Comparison of ENCODE assay signal across 13 cellular contexts in genomic region chr16:68200120-68200783, GRCh38. TPM values are rescaled to one million over a fixed set of nuclear protein-coding genes. Genes with fewer than 3 reads are reported as not detected.
DNase-seq lines count a peak whose midpoint lies in the region; ATAC-seq and TF ChIP-seq lines count a peak whose summit lies in the region.
"Had no signal": no experiment of that assay in that cellular context is flagged by ENCODE, and none has a peak within 500 bp of the region (broad histone marks: within the 10 kb centered on the region; RNA-seq: fewer than 3 reads in every experiment).

No MANE protein-coding gene starts in this region.

- no peaks in the 10 kb centered on the region for H3K9me3 ChIP-seq in T-helper 17 cell (ENCODE audit: control insufficient read depth, low read length, poor library complexity, severe bottlenecking)
- H3K9me3 ChIP-seq: heart left ventricle had no signal

- peak overlapping the region; percentile 13 for H3K27ac Mint-ChIP-seq in activated T-cell treated with anti-CD3 and anti-CD28 coated beads, Interleukin-2, amount 50 U/mL, for 72 hours
- peak overlapping the region; percentile 86 for H3K27ac Mint-ChIP-seq in T-helper 17 cell
- H3K27ac Mint-ChIP-seq in stimulated activated naive CD8-positive, alpha-beta T cell treated with anti-CD3 and anti-CD28 coated beads, Interleukin-15, Interleukin-2, amounts not matched to agents 100 ng/mL and 50 ng/mL, for 24 hours = peak overlapping the region; percentile 59

- ATAC-seq in activated T-cell treated with anti-CD3 and anti-CD28 coated beads, Interleukin-2, amount 50 U/mL, for 72 hours (replicated peaks in 1 of 2) = peak; percentile 79 to 80
- peak; percentile 49 for ATAC-seq in T-helper 17 cell
- ATAC-seq: HCT116, heart left ventricle had no signal

- H3K4me3 Mint-ChIP-seq in activated T-cell treated with anti-CD3 and anti-CD28 coated beads, Interleukin-2, amount 50 U/mL, for 72 hours = peak overlapping the region in 1 of 2 donors; percentile 4
- H3K4me3 Mint-ChIP-seq in T-helper 17 cell = no peak overlapping the region
- H3K4me3 Mint-ChIP-seq in stimulated activated naive CD8-positive, alpha-beta T cell treated with anti-CD3 and anti-CD28 coated beads, Interleukin-15, Interleukin-2, amounts not matched to agents 100 ng/mL and 50 ng/mL, for 24 hours = no peak overlapping the region

- DNase-seq in activated T-cell treated with anti-CD3 and anti-CD28 coated beads, Interleukin-2, amount 50 U/mL, for 72 hours = no peak
- DNase-seq in activated T-cell treated with anti-CD3 and anti-CD28 coated beads for 4 hours = no peak
- DNase-seq in T-helper 17 cell = no peak
- peak; percentile 68 for DNase-seq in fibroblast of peridontal ligament (ENCODE audit: extremely low read depth)
- no peak for DNase-seq in ecto neural progenitor cell (ENCODE audit: low spot score)
- DNase-seq in GM10266 (ENCODE audit: extremely low spot score) = no peak
- DNase-seq in DMS79 (lab: John Stamatoyannopoulos, UW) = no peak
- DNase-seq: activated gamma-delta T cell treated with Interleukin-2 at 50 U/mL for 16 hours; heart left ventricle; NCI-H2171; stimulated activated CD4-positive, alpha-beta T cell treated with anti-CD3 and anti-CD28 coated beads, Interleukin-2, amount 100 ng/mL, for 48 hours had no signal

- H3K4me1 Mint-ChIP-seq in activated T-cell treated with anti-CD3 and anti-CD28 coated beads, Interleukin-2, amount 50 U/mL, for 72 hours (ENCODE audit: low read depth) = peaks cover 23% of the 10 kb centered on the region
- H3K4me1 Mint-ChIP-seq in T-helper 17 cell = peaks cover 4% of the 10 kb centered on the region
- peaks cover 21% of the 10 kb centered on the region for H3K4me1 Mint-ChIP-seq in stimulated activated naive CD8-positive, alpha-beta T cell treated with anti-CD3 and anti-CD28 coated beads, Interleukin-15, Interleukin-2, amounts not matched to agents 100 ng/mL and 50 ng/mL, for 24 hours (ENCODE audit: low read depth)

- TF ChIP-seq CTCF in GM10266 (IDR thresholded peaks at IDR 0.05; ENCODE audit: control insufficient read depth, insufficient read depth, low read depth, missing control alignments) = no peak

- H3K9me3 Mint-ChIP-seq in activated T-cell treated with anti-CD3 and anti-CD28 coated beads, Interleukin-2, amount 50 U/mL, for 72 hours = no peaks in the 10 kb centered on the region
- H3K9me3 Mint-ChIP-seq in stimulated activated naive CD8-positive, alpha-beta T cell treated with anti-CD3 and anti-CD28 coated beads, Interleukin-15, Interleukin-2, amounts not matched to agents 100 ng/mL and 50 ng/mL, for 24 hours = no peaks in the 10 kb centered on the region

- no peaks in the 10 kb centered on the region for H3K27me3 Mint-ChIP-seq in activated T-cell treated with anti-CD3 and anti-CD28 coated beads, Interleukin-2, amount 50 U/mL, for 72 hours (ENCODE audit: low read depth)
- no peaks in the 10 kb centered on the region for H3K27me3 Mint-ChIP-seq in T-helper 17 cell
- no peaks in the 10 kb centered on the region for H3K27me3 Mint-ChIP-seq in stimulated activated naive CD8-positive, alpha-beta T cell treated with anti-CD3 and anti-CD28 coated beads, Interleukin-15, Interleukin-2, amounts not matched to agents 100 ng/mL and 50 ng/mL, for 24 hours

- H3K36me3 Mint-ChIP-seq in activated T-cell treated with anti-CD3 and anti-CD28 coated beads, Interleukin-2, amount 50 U/mL, for 72 hours (ENCODE audit: insufficient read depth in 2 of 2) = peaks cover 0 to 3% of the 10 kb centered on the region in 2 donors
- peaks cover 4% of the 10 kb centered on the region for H3K36me3 Mint-ChIP-seq in T-helper 17 cell (ENCODE audit: low read depth)
- peaks cover 19% of the 10 kb centered on the region for H3K36me3 Mint-ChIP-seq in stimulated activated naive CD8-positive, alpha-beta T cell treated with anti-CD3 and anti-CD28 coated beads, Interleukin-15, Interleukin-2, amounts not matched to agents 100 ng/mL and 50 ng/mL, for 24 hours (ENCODE audit: low read depth)

RNA-seq across cellular contexts. Expression of gene ESRP2, which starts 35.7 kb away (rescaled TPM):
- under 1 TPM; 0.31 to 0.63 TPM for total RNA-seq in activated T-cell treated with anti-CD3 and anti-CD28 coated beads, Interleukin-2, amount 50 U/mL, for 72 hours
- total RNA-seq in T-helper 17 cell = under 1 TPM; 0.10 to 0.16 TPM

RNA-seq across cellular contexts. Expression of gene PLA2G15, which starts 44.9 kb away (rescaled TPM):
- total RNA-seq in activated T-cell treated with anti-CD3 and anti-CD28 coated beads, Interleukin-2, amount 50 U/mL, for 72 hours = 1 to 10 TPM; 6.1 to 7.6 TPM
- total RNA-seq in T-helper 17 cell = 1 to 10 TPM; 6.6 to 7.4 TPM

Comparison
In these comparisons a context has a peak if more than half of its experiments do, and no peak if none do; other contexts are left out.
1. H3K27ac Mint-ChIP-seq: peak in every context shown above with its lines; median percentile 86 in T-helper 17 cell; 59 in stimulated activated naive CD8-positive, alpha-beta T cell treated with anti-CD3 and anti-CD28 coated beads, Interleukin-15, Interleukin-2, amounts not matched to agents 100 ng/mL and 50 ng/mL, for 24 hours; 13 in activated T-cell treated with anti-CD3 and anti-CD28 coated beads, Interleukin-2, amount 50 U/mL, for 72 hours.